Comparison of ENCODE assay signal across 8 cellular contexts in genomic region chr3:122258757-122259371, GRCh38.
DNase-seq lines count a peak whose midpoint lies in the region; FAIRE-seq and TF ChIP-seq lines count a peak whose summit lies in the region.

No MANE protein-coding gene starts in this region.

- H3K36me3 ChIP-seq in Loucy (ENCODE audit: insufficient read depth, low read length): no peaks in the 10 kb centered on the region
- no peaks in the 10 kb centered on the region for H3K36me3 ChIP-seq in iPS DF 6.9 (ENCODE audit: control insufficient read depth, insufficient read depth, low read length)

- DNase-seq in NCI-H1417 (lab: John Stamatoyannopoulos, UW) (peak; percentile 62 to 82 (median 80)), NCI-H1417 treated with DMSO at 0.1 percent for 48 hours (lab: John Stamatoyannopoulos, UW) (no peak), H54 (ENCODE audit: insufficient read length, low spot score) (peak; percentile 64), SK-N-DZ (ENCODE audit: low spot score) (peak; percentile 38), astrocyte of the hippocampus (ENCODE audit: low read depth, low spot score) (peak; percentile 84), iPS DF 6.9 (ENCODE audit: low read depth, low spot score) (peak; percentile 35)
- peak; percentile 74 for DNase-seq in stimulated activated CD4-positive, alpha-beta T cell treated with anti-CD3 and anti-CD28 coated beads, Interleukin-1b, Interleukin-23, amount 100 ng/mL, for 48 hours

- no peaks in the 10 kb centered on the region for H4K20me1 ChIP-seq in Loucy (ENCODE audit: insufficient read depth, low read length, poor library complexity, severe bottlenecking)

- FAIRE-seq in H54 (lab: Jason Lieb, UNC): peak; percentile 97

- H3K4me1 ChIP-seq in Loucy (ENCODE audit: insufficient read depth, low read length, poor library complexity, severe bottlenecking) (peaks cover 6% of the 10 kb centered on the region), iPS DF 6.9 (ENCODE audit: control insufficient read depth, insufficient read depth, low read length) (no peaks in the 10 kb centered on the region)

- no peaks in the 10 kb centered on the region for H3K79me2 ChIP-seq in Loucy (ENCODE audit: insufficient read depth, low read length)

- H2AFZ ChIP-seq in Loucy (ENCODE audit: low read length): peak overlapping the region; percentile 50; the same call in 1 of the 2 replicates

- H3K4me3 ChIP-seq in Loucy (ENCODE audit: low read length, poor library complexity, severe bottlenecking) (no peak overlapping the region), iPS DF 6.9 (ENCODE audit: low read length) (no peak overlapping the region)

- H3K9me2 ChIP-seq in Loucy (replicated peaks; ENCODE audit: low read depth, low read length): no peaks in the 10 kb centered on the region

- H3K27ac ChIP-seq in iPS DF 6.9 (ENCODE audit: low read length): no peak overlapping the region

- H3F3A ChIP-seq in Loucy (ENCODE audit: low read depth): no peaks in the 10 kb centered on the region

- TF ChIP-seq CTCF in Loucy (conservative IDR thresholded peaks at IDR 0.05; ENCODE audit: low read length): peak; percentile 90

- H3K4me2 ChIP-seq in Loucy (ENCODE audit: low read depth, low read length, poor library complexity, severe bottlenecking): peak overlapping the region; percentile 28

- H3K9ac ChIP-seq in Loucy (ENCODE audit: low read depth, low read length, poor library complexity, severe bottlenecking): no peak overlapping the region

- no CpG with 5 or more reads among the region's 7 CpGs for WGBS in iPS DF 6.9 (ENCODE audit: insufficient coverage, insufficient read length)

- no peak for TF ChIP-seq POLR2A in H54 (IDR thresholded peaks at IDR 0.05; ENCODE audit: low read depth, low read length)

- H3K27me3 ChIP-seq in Loucy (ENCODE audit: insufficient read depth, low read length, poor library complexity, severe bottlenecking) (no peaks in the 10 kb centered on the region), iPS DF 6.9 (ENCODE audit: control insufficient read depth, insufficient read depth, low read length) (no peaks in the 10 kb centered on the region)

- no peaks in the 10 kb centered on the region for H3K9me3 ChIP-seq in Loucy (ENCODE audit: insufficient read depth, low read depth, low read length)
- H3K9me3 ChIP-seq in iPS DF 6.9 (ENCODE audit: control insufficient read depth, insufficient read depth, low read length): no peaks in the 10 kb centered on the region
